ENCODE assay signal across 22 cellular contexts in genomic region chr18:74183110-74183509, GRCh38. TPM values are rescaled to one million over a fixed set of nuclear protein-coding genes. Genes with fewer than 3 reads are reported as not detected.
A peak's percentile ranks its signal among the peaks of the same experiment; 100 is the strongest.
DNase-seq lines count a peak whose midpoint lies in the region; ATAC-seq and TF ChIP-seq lines count a peak whose summit lies in the region.
"Had no signal": no experiment of that assay in that cellular context is flagged by ENCODE, and none has a peak within 500 bp of the region (broad histone marks: within the 10 kb centered on the region; RNA-seq: fewer than 3 reads in every experiment).

No MANE protein-coding gene starts in this region.

- no peaks in the 10 kb centered on the region for H3K27me3 ChIP-seq in RWPE2 (ENCODE audit: insufficient read depth, poor library complexity, severe bottlenecking)
- no peaks in the 10 kb centered on the region for H3K27me3 ChIP-seq in mammary epithelial cell (ENCODE audit: insufficient read depth, low read length)
- H3K27me3 ChIP-seq: BLaER1 had no signal

- H3K4me2 ChIP-seq in mammary epithelial cell (ENCODE audit: insufficient read depth, low read depth, low read length): no peak overlapping the region
- H3K4me2 ChIP-seq: BLaER1 had no signal

- dilution Hi-C loops in mammary epithelial cell (cut with HindIII; ENCODE audit: low sequenced_read_pairs): no loop called here

- peak; percentile 42; the same call in 1 of the 3 replicates for ATAC-seq in RWPE2 (ENCODE audit: low read depth)
- no peak for ATAC-seq in GM18867 (IDR thresholded peaks at IDR 0.05; ENCODE audit: unreplicated experiment)
- ATAC-seq: activated T-cell treated with anti-CD3 and anti-CD28 coated beads, Interleukin-2, amount 50 U/mL, for 72 hours; left cardiac atrium; T-cell had no signal

- in situ Hi-C loops in mammary epithelial cell (cut with MboI; ENCODE audit: low sequenced_read_pairs in 2 of 2): loop anchor here in 1 of 2 donors (25.0 kb wide), 1 partner anchor 304 kb away; the partner anchor contains the start of gene CNDP2

- TF ChIP-seq CTCF in RWPE2 (IDR thresholded peaks at IDR 0.05; ENCODE audit: poor library complexity, severe bottlenecking) (no peak), mammary epithelial cell (conservative IDR thresholded peaks at IDR 0.05 in 1 of 2, IDR thresholded peaks at IDR 0.05 in 1 of 2; ENCODE audit: extremely low read depth in 1 of 2, insufficient read depth in 1 of 2, low read depth in 1 of 2, low read length in 2 of 2) (no peak)

- DNase-seq in COLO829 (ENCODE audit: low spot score): peak; percentile 28
- peak; percentile 9 for DNase-seq in NCI-H1092 (lab: John Stamatoyannopoulos, UW)
- peak; percentile 62 for DNase-seq in NCI-H2171 treated with DMSO at 0.1 percent for 48 hours (lab: John Stamatoyannopoulos, UW)
- DNase-seq in RWPE2 (ENCODE audit: low spot score): no peak
- no peak for DNase-seq in activated CD8-positive, alpha-beta memory T cell treated with anti-CD3 and anti-CD28 coated beads, Interleukin-2, amount 50 U/mL, for 4 hours
- DNase-seq in mammary epithelial cell: no peak
- DNase-seq in NCI-H82 (lab: John Stamatoyannopoulos, UW): no peak
- DNase-seq: activated naive CD4-positive, alpha-beta T cell treated with anti-CD3 and anti-CD28 coated beads for 36 hours; activated T-cell treated with anti-CD3 and anti-CD28 coated beads, Interleukin-2, amount 50 U/mL, for 72 hours; GDM1; HCEC 1CT; left cardiac atrium; mesendoderm; MM.1S; NCI-H446 treated with DMSO at 0.1 percent for 48 hours; nucleus accumbens; T-cell had no signal

- 100% methylated on average over 2 of the region's 3 CpGs for WGBS in mammary epithelial cell (ENCODE audit: low coverage, missing lambda C conversion rate)

- H2AFZ ChIP-seq in mammary epithelial cell (ENCODE audit: low read depth, low read length): no peak overlapping the region

- H3K27ac ChIP-seq in RWPE2 (ENCODE audit: poor library complexity, severe bottlenecking) (no peak overlapping the region), mammary epithelial cell (ENCODE audit: insufficient read depth, low read depth, low read length) (no peak overlapping the region)
- H3K27ac ChIP-seq: BLaER1, skin epidermis, suprapubic skin had no signal

- H3K79me2 ChIP-seq in mammary epithelial cell (ENCODE audit: insufficient read depth, low read length): no peaks in the 10 kb centered on the region

- BruUV-seq in mammary epithelial cell (replicated peaks; lab: Mats Ljungman, UMichigan): no TSS peak

- H3K9ac ChIP-seq in mammary epithelial cell (ENCODE audit: insufficient read depth, low read length): no peak overlapping the region
- H3K9ac ChIP-seq: BLaER1 had no signal

- CTCF ChIA-PET in mammary epithelial cell (lab: Charles Lee; ENCODE audit: low non-redundant PET): no interaction called here

- no peaks in the 10 kb centered on the region for H3K4me1 ChIP-seq in RWPE2 (ENCODE audit: insufficient read depth, poor library complexity, severe bottlenecking)
- peaks cover 24% of the 10 kb centered on the region for H3K4me1 ChIP-seq in mammary epithelial cell (ENCODE audit: insufficient read depth, low read length)
- H3K4me1 ChIP-seq: BLaER1, suprapubic skin had no signal

- no peaks in the 10 kb centered on the region for H3K36me3 ChIP-seq in RWPE2 (ENCODE audit: low read depth)
- no peaks in the 10 kb centered on the region for H3K36me3 ChIP-seq in mammary epithelial cell (ENCODE audit: insufficient read depth, low read length)
- H3K36me3 ChIP-seq: BLaER1, suprapubic skin had no signal

- intact Hi-C loops in mammary epithelial cell (cut with micrococcal nuclease): no loop called here

- no peak overlapping the region for H3K4me3 ChIP-seq in RWPE2 (ENCODE audit: severe bottlenecking)
- H3K4me3 ChIP-seq in mammary epithelial cell (replicated peaks in 1 of 3; ENCODE audit: insufficient read depth in 1 of 3, low read depth in 2 of 3, low read length in 3 of 3): no peak overlapping the region
- H3K4me3 ChIP-seq: BLaER1, skin epidermis, suprapubic skin had no signal

- H3K9me3 ChIP-seq in RWPE2 (ENCODE audit: severe bottlenecking) (no peaks in the 10 kb centered on the region), mammary epithelial cell (replicated peaks; ENCODE audit: insufficient read depth, low read length) (no peaks in the 10 kb centered on the region)
- H3K9me3 ChIP-seq: BLaER1 had no signal

- H4K20me1 ChIP-seq in mammary epithelial cell (ENCODE audit: insufficient read depth, low read length): no peaks in the 10 kb centered on the region
- H4K20me1 ChIP-seq: BLaER1 had no signal

RNA-seq across cellular contexts. Expression of gene TIMM21, which starts 34.8 kb away (rescaled TPM):
- total RNA-seq in mammary epithelial cell: 10 to 100 TPM; 23.0 to 37.5 TPM
- polyA plus RNA-seq in mammary epithelial cell: 57.2 TPM
- 45.8 TPM for polyA minus RNA-seq in mammary epithelial cell

RNA-seq across cellular contexts. Expression of gene FBXO15, which starts 35.5 kb away (rescaled TPM):
- total RNA-seq in mammary epithelial cell: under 1 TPM; 0.33 to 0.73 TPM
- 0.36 TPM for polyA plus RNA-seq in mammary epithelial cell
- not detected for polyA minus RNA-seq in mammary epithelial cell
- total RNA-seq: Right ventricle myocardium inferior had no signal

Comparison
In these comparisons a context has a peak if more than half of its experiments do, and no peak if none do; other contexts are left out.
1. DNase-seq: peak in COLO829 (single experiment), NCI-H1092 (single experiment) and NCI-H2171 treated with DMSO at 0.1 percent for 48 hours (single experiment); none in RWPE2 (single experiment), activated CD8-positive, alpha-beta memory T cell treated with anti-CD3 and anti-CD28 coated beads, Interleukin-2, amount 50 U/mL, for 4 hours (single experiment), mammary epithelial cell (single experiment) and NCI-H82 (single experiment).